Comparison of ENCODE assay signal across 7 cellular contexts in genomic region chr3:71951842-71952241, GRCh38.
"Had no signal": no experiment of that assay in that cellular context is flagged by ENCODE, and none has a peak within 500 bp of the region (broad histone marks: within the 10 kb centered on the region; RNA-seq: fewer than 3 reads in every experiment).

No MANE protein-coding gene starts in this region.

- DNase-seq: IMR-90, KBM-7, KG1 had no signal

- FAIRE-seq: HepG2, HTR-8/SVneo, K562 had no signal

- H3K4me3 ChIP-seq: K562 had no signal

- H3K27ac ChIP-seq: HL-60 had no signal

- ATAC-seq: HepG2, K562 had no signal
